Comparison of ENCODE assay signal across 23 cellular contexts in genomic region chr16:50056226-50056625, GRCh38.
"Had no signal": no experiment of that assay in that cellular context is flagged by ENCODE, and none has a peak within 500 bp of the region (broad histone marks: within the 10 kb centered on the region; RNA-seq: fewer than 3 reads in every experiment).

No MANE protein-coding gene starts in this region.

- H3K4me1 Mint-ChIP-seq: IgD-negative memory B cell, T-cell had no signal

- H3K9ac ChIP-seq: SK-N-SH had no signal

- H3K27ac Mint-ChIP-seq: IgD-negative memory B cell; T-cell; T-helper 1 cell treated with Interleukin-12 subunit alpha and Interleukin-12 subunit beta and Interleukin-4 antibody, amounts not matched to agents 30 μg/mL and 1 μg/mL, for 36 hours had no signal

- ATAC-seq: T-cell had no signal

- H3K27ac ChIP-seq: RWPE1 had no signal

- H3K9me3 ChIP-seq: SK-N-SH had no signal

- H3K27me3 Mint-ChIP-seq: T-cell had no signal

- H3K36me3 Mint-ChIP-seq: IgD-negative memory B cell had no signal

- H3K4me3 Mint-ChIP-seq: T-cell; T-helper 1 cell treated with Interleukin-12 subunit alpha and Interleukin-12 subunit beta and Interleukin-4 antibody, amounts not matched to agents 30 μg/mL and 1 μg/mL, for 36 hours had no signal

- DNase-seq: KBM-7, MV-4-11, NCI-H1048, NCI-H1105, NCI-H1417, NCI-H1436 treated with DMSO at 0.1 percent for 48 hours, NCI-H1694 treated with DMSO at 0.1 percent for 48 hours, NCI-H2029, NCI-H2081 treated with DMSO at 0.1 percent for 48 hours, NCI-H2171, NCI-H226, NCI-H446, NCI-H510A, NCI-H524 treated with DMSO at 0.1 percent for 48 hours, NCI-H69, NCI-H774, SHP77, SK-N-SH, SW 1271, T-cell had no signal
